17 cellular contexts compared by ENCODE assay signal in genomic region chr12:116535241-116535640, GRCh38. TPM values are rescaled to one million over a fixed set of nuclear protein-coding genes. Genes with fewer than 3 reads are reported as not detected.
DNase-seq lines count a peak whose midpoint lies in the region; ATAC-seq and TF ChIP-seq lines count a peak whose summit lies in the region.
"Had no signal": no experiment of that assay in that cellular context is flagged by ENCODE, and none has a peak within 500 bp of the region (broad histone marks: within the 10 kb centered on the region; RNA-seq: fewer than 3 reads in every experiment).

No MANE protein-coding gene starts in this region.

- WGBS in testis, 2 donors: 33 to 35% methylated on average over 5 of the region's 5 CpGs

- no peaks in the 10 kb centered on the region for H3K36me3 ChIP-seq in testis (ENCODE audit: low read depth, missing control alignments)
- H3K36me3 ChIP-seq in upper lobe of right lung: no peaks in the 10 kb centered on the region
- H3K36me3 ChIP-seq: BLaER1 had no signal

- H3K4me3 Mint-ChIP-seq in activated naive CD8-positive, alpha-beta T cell treated with anti-CD3 and anti-CD28 coated beads, Interleukin-2, amount 50 U/mL, for 24 hours: peak overlapping the region; percentile 76

- intact Hi-C loops in testis (cut with DNase I; ENCODE audit: low total_unique reads): no loop called here
- intact Hi-C loops in upper lobe of right lung (cut with DNase I): no loop called here

- CTCF ChIA-PET in HEK293T (lab: Yijun Ruan, JAX): interaction anchor here (0.6 to 0.9 kb wide), 2 partner anchors 53 to 65 kb away, joined by 3 read pairs; no protein-coding TSS in a partner anchor

- no peak overlapping the region for H3K27ac ChIP-seq in testis
- no peak overlapping the region for H3K27ac ChIP-seq in upper lobe of right lung
- H3K27ac ChIP-seq: BLaER1, epithelial cell of prostate had no signal

- no peak for DNase-seq in HEK293T (ENCODE audit: extremely low spot score)
- no peak for DNase-seq in activated naive CD8-positive, alpha-beta T cell treated with anti-CD3 and anti-CD28 coated beads, Interleukin-2, amount 50 U/mL, for 24 hours
- peak; percentile 74 for DNase-seq in left kidney (ENCODE audit: low read depth, low spot score)
- DNase-seq in testis: peak; percentile 31
- DNase-seq in stimulated activated CD8-positive, alpha-beta memory T cell treated with anti-CD3 and anti-CD28 coated beads, Interleukin-4, amount 100 ng/mL, for 48 hours: no peak
- no peak for DNase-seq in mucosa of gallbladder (ENCODE audit: low spot score)
- DNase-seq in upper lobe of right lung: no peak
- DNase-seq: activated CD4-positive, alpha-beta T cell treated with anti-CD3 and anti-CD28 coated beads, Interleukin-2, amount 50 U/mL, for 1 hour; activated T-cell treated with anti-CD3 and anti-CD28 coated beads, Interleukin-2, amount 50 U/mL, for 48 hours; DND-41; Karpas-422; mucosa of descending colon; NCI-H1105 treated with DMSO at 0.1 percent for 48 hours; stimulated activated CD4-positive, alpha-beta T cell treated with anti-CD3 and anti-CD28 coated beads, Interleukin-15, amount 100 ng/mL, for 24 hours; T1000 had no signal

- H3K9me3 ChIP-seq in testis: no peaks in the 10 kb centered on the region
- H3K9me3 ChIP-seq in upper lobe of right lung: no peaks in the 10 kb centered on the region
- H3K9me3 ChIP-seq: BLaER1, mucosa of descending colon had no signal

- no peak for ATAC-seq in activated naive CD8-positive, alpha-beta T cell treated with anti-CD3 and anti-CD28 coated beads, Interleukin-2, amount 50 U/mL, for 24 hours
- ATAC-seq in upper lobe of right lung: no peak
- ATAC-seq: mucosa of descending colon had no signal

- no peaks in the 10 kb centered on the region for H3K9me3 Mint-ChIP-seq in activated naive CD8-positive, alpha-beta T cell treated with anti-CD3 and anti-CD28 coated beads, Interleukin-2, amount 50 U/mL, for 24 hours

- POLR2A ChIA-PET in HEK293T (lab: Yijun Ruan, JAX): no interaction called here

- peaks cover 5% of the 10 kb centered on the region for H3K27me3 Mint-ChIP-seq in activated naive CD8-positive, alpha-beta T cell treated with anti-CD3 and anti-CD28 coated beads, Interleukin-2, amount 50 U/mL, for 24 hours

- no peak for TF ChIP-seq CTCF in testis (IDR thresholded peaks at IDR 0.05)
- TF ChIP-seq CTCF in upper lobe of right lung (IDR thresholded peaks at IDR 0.05): no peak

- H3K4me1 ChIP-seq in testis (peaks cover 21% of the 10 kb centered on the region), upper lobe of right lung (peaks cover 28% of the 10 kb centered on the region)

- no peak overlapping the region for H3K4me3 ChIP-seq in testis
- no peak overlapping the region for H3K4me3 ChIP-seq in upper lobe of right lung
- H3K4me3 ChIP-seq: mucosa of descending colon had no signal

- TF ChIP-seq POLR2A in testis (IDR thresholded peaks at IDR 0.05): no peak

- H3K27me3 ChIP-seq in testis (no peaks in the 10 kb centered on the region), upper lobe of right lung (no peaks in the 10 kb centered on the region)
- H3K27me3 ChIP-seq: BLaER1 had no signal

- peaks cover 58% of the 10 kb centered on the region for H3K4me1 Mint-ChIP-seq in activated naive CD8-positive, alpha-beta T cell treated with anti-CD3 and anti-CD28 coated beads, Interleukin-2, amount 50 U/mL, for 24 hours

- no peak overlapping the region for H3K27ac Mint-ChIP-seq in activated naive CD8-positive, alpha-beta T cell treated with anti-CD3 and anti-CD28 coated beads, Interleukin-2, amount 50 U/mL, for 24 hours

- no peaks in the 10 kb centered on the region for H3K36me3 Mint-ChIP-seq in activated naive CD8-positive, alpha-beta T cell treated with anti-CD3 and anti-CD28 coated beads, Interleukin-2, amount 50 U/mL, for 24 hours (ENCODE audit: low read depth)

TF ChIP-seq in HEK293T, 16 proteins besides CTCF, POLR2A, EP300 and RAD21:
- TF ChIP-seq PKNOX1 (IDR thresholded peaks at IDR 0.05) (no peak), BHLHE40 (IDR thresholded peaks at IDR 0.05; ENCODE audit: borderline replicate concordance) (no peak), LEF1 (IDR thresholded peaks at IDR 0.05; ENCODE audit: borderline replicate concordance) (no peak), ZNF384 (IDR thresholded peaks at IDR 0.05) (peak; percentile 71), FOXA1 (IDR thresholded peaks at IDR 0.05) (no peak), FOXM1 (IDR thresholded peaks at IDR 0.05; ENCODE audit: borderline replicate concordance) (no peak)
TF ChIP-seq in HEK293T: peak in this region for 1.

RNA-seq across cellular contexts. Expression of gene MAP1LC3B2, which starts 23.9 kb away (rescaled TPM):
- total RNA-seq in testis: 1 to 10 TPM; 1.0 to 1.5 TPM
- 2.1 TPM for polyA plus RNA-seq in testis (ENCODE audit: insufficient read depth, low read depth, low replicate concordance)
- total RNA-seq in mucosa of gallbladder: 0.46 TPM
- total RNA-seq in upper lobe of right lung: not detected

Comparison
In these comparisons a context has a peak if more than half of its experiments do, and no peak if none do; other contexts are left out.
1. DNase-seq: peak in left kidney (single experiment) and testis (single experiment); none in HEK293T (single experiment), activated naive CD8-positive, alpha-beta T cell treated with anti-CD3 and anti-CD28 coated beads, Interleukin-2, amount 50 U/mL, for 24 hours (single experiment), stimulated activated CD8-positive, alpha-beta memory T cell treated with anti-CD3 and anti-CD28 coated beads, Interleukin-4, amount 100 ng/mL, for 48 hours (single experiment), mucosa of gallbladder (single experiment) and upper lobe of right lung (single experiment).